In the genomic region with DNA sequence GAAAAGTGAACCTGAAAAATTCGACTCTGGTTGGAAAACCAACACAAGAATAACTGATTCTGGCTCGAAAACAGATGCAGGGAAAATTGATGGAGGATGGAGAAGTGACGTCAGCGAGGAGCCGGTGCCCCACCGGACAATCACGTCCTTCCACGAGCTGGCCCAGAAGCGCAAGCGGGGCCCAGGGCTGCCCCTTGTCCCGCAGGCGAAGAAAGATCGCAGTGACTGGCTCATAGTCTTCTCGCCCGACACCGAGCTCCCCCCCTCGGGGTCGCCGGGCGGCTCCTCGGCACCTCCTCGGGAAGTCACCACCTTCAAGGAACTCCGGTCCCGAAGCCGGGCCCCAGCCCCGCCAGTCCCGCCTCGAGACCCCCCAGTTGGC, we compare ENCODE assay signal across 8 cellular contexts. TPM values are rescaled to one million over a fixed set of nuclear protein-coding genes. Genes with fewer than 3 reads are reported as not detected.
DNase-seq lines count a peak whose midpoint lies in the region; ATAC-seq, FAIRE-seq and TF ChIP-seq lines count a peak whose summit lies in the region.

No MANE protein-coding gene starts in this region.

- peak; percentile 48 for DNase-seq in EH (ENCODE audit: low read depth)
- DNase-seq in LNCaP clone FGC (ENCODE audit: low read depth), result no peak
- DNase-seq in brain microvascular endothelial cell, result no peak
- DNase-seq in left lobe of liver (ENCODE audit: low spot score), result peak; percentile 54
- DNase-seq in suprapubic skin (ENCODE audit: low spot score in 2 of 2), result no peak
- DNase-seq in GM19239 (ENCODE audit: insufficient read length, low spot score), result no peak
- no peak for DNase-seq in mucosa of gallbladder (ENCODE audit: low spot score)

- ATAC-seq in left lobe of liver (no peak), HG02938 (IDR thresholded peaks at IDR 0.05; ENCODE audit: unreplicated experiment) (no peak)

- H3K36me3 ChIP-seq in brain microvascular endothelial cell (replicated peaks), result peaks cover 29% of the 10 kb centered on the region
- H3K36me3 ChIP-seq in suprapubic skin, result peaks cover 21% of the 10 kb centered on the region

- peak overlapping the region; percentile 95; the same call in 1 of the 2 replicates for H3K4me3 ChIP-seq in LNCaP clone FGC (ENCODE audit: low read depth, low read length)
- peak overlapping the region; percentile 82 for H3K4me3 ChIP-seq in brain microvascular endothelial cell (ENCODE audit: low read depth, low read length)
- peak overlapping the region; percentile 79 for H3K4me3 ChIP-seq in suprapubic skin

- H3K27ac ChIP-seq in brain microvascular endothelial cell (no peak overlapping the region), suprapubic skin (peak overlapping the region; percentile 88)

- H3K9me3 ChIP-seq in suprapubic skin, result no peaks in the 10 kb centered on the region

- H3K27me3 ChIP-seq in brain microvascular endothelial cell (replicated peaks) (no peaks in the 10 kb centered on the region), suprapubic skin (no peaks in the 10 kb centered on the region)

- no peak for FAIRE-seq in GM19239 (lab: Jason Lieb, UNC)

- TF ChIP-seq CTCF in LNCaP clone FGC (IDR thresholded peaks at IDR 0.05; ENCODE audit: control insufficient read depth, extremely low read depth, insufficient read depth) (no peak), brain microvascular endothelial cell (IDR thresholded peaks at IDR 0.05; ENCODE audit: low read depth, low read length, missing control alignments) (no peak), suprapubic skin (IDR thresholded peaks at IDR 0.05) (no peak)

- TF ChIP-seq EP300 in suprapubic skin (IDR thresholded peaks at IDR 0.05), result no peak

- TF ChIP-seq POLR2A in suprapubic skin (IDR thresholded peaks at IDR 0.05), result no peak

- H3K4me1 ChIP-seq in suprapubic skin, result peaks cover 50% of the 10 kb centered on the region

- in situ Hi-C loops in brain microvascular endothelial cell (cut with HindIII; ENCODE audit: low pct_ligation_motif_present, low sequenced_read_pairs), result no loop called here

- under 1% methylated on average over 17 of the region's 28 CpGs for WGBS in suprapubic skin

RNA-seq across cellular contexts. Expression of a gene that starts 1.9 kb away (rescaled TPM):
- total RNA-seq in left lobe of liver (8.5 TPM), suprapubic skin (10 to 100 TPM; 34.2 to 51.5 (median 42.8) TPM), mucosa of gallbladder (58.8 TPM)

RNA-seq across cellular contexts. Expression of a gene that starts 13.9 kb away (rescaled TPM):
- total RNA-seq in left lobe of liver (266 TPM), suprapubic skin (100 to 1,000 TPM; 110 to 194 (median 147) TPM), mucosa of gallbladder (269 TPM)

RNA-seq across cellular contexts. Expression of a gene that starts 21.3 kb away (rescaled TPM):
- total RNA-seq in left lobe of liver (109 TPM), suprapubic skin (1 to 10 TPM in 3 of 4 donors, under 1 TPM in 1; 0.24 to 2.5 (median 2.1) TPM), mucosa of gallbladder (1.7 TPM)

RNA-seq across cellular contexts. Expression of a gene that starts 45.3 kb away (rescaled TPM):
- 2.5 TPM for total RNA-seq in left lobe of liver
- total RNA-seq in suprapubic skin, result 10 to 100 TPM in 3 of 4 donors, 1 to 10 TPM in 1; 6.6 to 12.8 (median 10.4) TPM
- 8.7 TPM for total RNA-seq in mucosa of gallbladder

RNA-seq across cellular contexts. Expression of a gene that starts 49.3 kb away (rescaled TPM):
- total RNA-seq in left lobe of liver, result 22.6 TPM
- 10 to 100 TPM; 27.6 to 72.3 (median 36.2) TPM for total RNA-seq in suprapubic skin
- total RNA-seq in mucosa of gallbladder, result 73.7 TPM

Comparison
In these comparisons a context has a peak if more than half of its experiments do, and no peak if none do; other contexts are left out.
1. DNase-seq: peak in EH (single experiment) and left lobe of liver (single experiment); none in LNCaP clone FGC (single experiment), brain microvascular endothelial cell (single experiment), suprapubic skin (0 of 2), GM19239 (single experiment) and mucosa of gallbladder (single experiment).
2. RNA of a gene that starts 21.3 kb away (total RNA-seq): 109 TPM in left lobe of liver (single experiment); 0.24 to 2.5 TPM in suprapubic skin and 1.7 TPM in mucosa of gallbladder (single experiment); every median in the first group is over 10 times any median in the second.
3. Peak in every context shown above with its lines, with median percentiles within 50 percentile points of each other: H3K4me3 ChIP-seq.